22 cellular contexts compared by ENCODE assay signal in the genomic region with DNA sequence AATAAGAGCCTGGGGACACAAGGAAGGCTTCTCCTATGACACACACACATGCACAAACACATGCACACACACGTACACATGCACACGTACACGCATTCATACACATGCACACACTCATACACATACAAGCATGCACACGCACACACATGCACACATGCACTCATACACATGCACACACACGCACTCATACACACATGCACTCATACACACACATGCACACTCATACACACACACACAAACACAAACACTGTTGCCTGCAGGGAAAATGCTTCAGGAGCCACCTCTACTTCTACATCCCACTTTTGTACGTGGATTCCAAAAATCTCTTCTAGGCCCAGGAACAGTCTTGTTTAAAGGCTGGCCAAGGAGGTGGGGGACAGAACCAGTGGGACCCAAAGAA. TPM values are rescaled to one million over a fixed set of nuclear protein-coding genes. Genes with fewer than 3 reads are reported as not detected.
DNase-seq lines count a peak whose midpoint lies in the region; ATAC-seq, FAIRE-seq and TF ChIP-seq lines count a peak whose summit lies in the region.
"Had no signal": no experiment of that assay in that cellular context is flagged by ENCODE, and none has a peak within 500 bp of the region (broad histone marks: within the 10 kb centered on the region; RNA-seq: fewer than 3 reads in every experiment).

No MANE protein-coding gene starts in this region.

- TF ChIP-seq CTCF in A549 (IDR thresholded peaks at IDR 0.05), result no peak
- TF ChIP-seq CTCF in bronchial epithelial cell (IDR thresholded peaks at IDR 0.05; ENCODE audit: insufficient read depth, low read length, severe bottlenecking), result no peak
- no peak for TF ChIP-seq CTCF in mesothelial cell of epicardium (IDR thresholded peaks at IDR 0.05; ENCODE audit: unreplicated experiment)

- FAIRE-seq in A549 (lab: Jason Lieb, UNC) (no peak), bronchial epithelial cell (lab: Jason Lieb, UNC) (peak; percentile 85)
- FAIRE-seq: GM12892, GM18507 had no signal

- peaks cover 32% of the 10 kb centered on the region for H3K4me1 ChIP-seq in A549

- no peak for TF ChIP-seq POLR2A in A549 (IDR thresholded peaks at IDR 0.05; ENCODE audit: low read length)

- CTCF ChIA-PET in A549 (lab: Yijun Ruan, JAX), result interaction anchor here (2.2 to 10.0 kb wide), 4 partner anchors 9 to 366 kb away, joined by 9 to 119 read pairs (median 51); no protein-coding TSS in a partner anchor

- H3K27me3 Mint-ChIP-seq in mesothelial cell of epicardium (ENCODE audit: low read depth), result no peaks in the 10 kb centered on the region
- peaks cover 4% of the 10 kb centered on the region for H3K27me3 Mint-ChIP-seq in activated T-helper 1 cell treated with anti-CD3 and anti-CD28 coated beads, Interleukin-12 subunit alpha, Interleukin-12 subunit beta, Interleukin-2, Interleukin-4 antibody, amounts not matched to agents 30 ng/mL and 10 ng/mL and 1 ng/mL, durations not matched to agents 14 hours and 24 hours and 36 hours (ENCODE audit: insufficient read depth)

- peak overlapping the region; percentile 70 for H3K27ac Mint-ChIP-seq in mesothelial cell of epicardium
- H3K27ac Mint-ChIP-seq in activated T-helper 1 cell treated with anti-CD3 and anti-CD28 coated beads, Interleukin-12 subunit alpha, Interleukin-12 subunit beta, Interleukin-2, Interleukin-4 antibody, amounts not matched to agents 30 ng/mL and 10 ng/mL and 1 ng/mL, durations not matched to agents 14 hours and 24 hours and 36 hours, result no peak overlapping the region

- H3K4me2 ChIP-seq in A549, result peak overlapping the region; percentile 25; the same call in 1 of the 3 replicates
- H3K4me2 ChIP-seq: BLaER1 had no signal

- POLR2A ChIA-PET in A549 (lab: Yijun Ruan, JAX), result interaction anchor here (0.6 kb wide), 1 partner anchor 46 kb away, joined by 3 read pairs; no protein-coding TSS in a partner anchor

- intact Hi-C loops in activated T-helper 1 cell treated with anti-CD3 and anti-CD28 coated beads, Interleukin-12 subunit alpha, Interleukin-12 subunit beta, Interleukin-2, Interleukin-4 antibody, amounts not matched to agents 30 ng/mL and 10 ng/mL and 1 ng/mL, durations not matched to agents 14 hours and 24 hours and 36 hours (cut with micrococcal nuclease), result no loop called here
- intact Hi-C loops in posterior cingulate gyrus (cut with DNase I), result no loop called here

- no peak overlapping the region for H3K4me3 Mint-ChIP-seq in mesothelial cell of epicardium
- no peak overlapping the region for H3K4me3 Mint-ChIP-seq in activated T-helper 1 cell treated with anti-CD3 and anti-CD28 coated beads, Interleukin-12 subunit alpha, Interleukin-12 subunit beta, Interleukin-2, Interleukin-4 antibody, amounts not matched to agents 30 ng/mL and 10 ng/mL and 1 ng/mL, durations not matched to agents 14 hours and 24 hours and 36 hours
- H3K4me3 Mint-ChIP-seq: CD4-positive, alpha-beta memory T cell had no signal

- H3K4me1 Mint-ChIP-seq in mesothelial cell of epicardium, result peaks cover 33% of the 10 kb centered on the region
- H3K4me1 Mint-ChIP-seq in activated T-helper 1 cell treated with anti-CD3 and anti-CD28 coated beads, Interleukin-12 subunit alpha, Interleukin-12 subunit beta, Interleukin-2, Interleukin-4 antibody, amounts not matched to agents 30 ng/mL and 10 ng/mL and 1 ng/mL, durations not matched to agents 14 hours and 24 hours and 36 hours (ENCODE audit: low read depth), result no peaks in the 10 kb centered on the region
- H3K4me1 Mint-ChIP-seq: CD4-positive, alpha-beta memory T cell had no signal

- H3K4me3 ChIP-seq in A549 (no peak overlapping the region), bronchial epithelial cell (ENCODE audit: low read depth, low read length) (no peak overlapping the region)
- H3K4me3 ChIP-seq: BLaER1 had no signal

- TF ChIP-seq EP300 in A549 (IDR thresholded peaks at IDR 0.05), result no peak

- ATAC-seq in A549 (no peak), GM21786 (IDR thresholded peaks at IDR 0.05; ENCODE audit: unreplicated experiment) (no peak)

- H3K27ac ChIP-seq in A549, result peak overlapping the region; percentile 64 to 83; a peak in 5 of 6 replicates
- H3K27ac ChIP-seq: BLaER1, RWPE1 had no signal

- DNase-seq in A549 (ENCODE audit: low read depth in 1 of 2, low spot score in 1 of 2), result no peak
- DNase-seq in HT-29 (ENCODE audit: low spot score), result peak; percentile 12
- no peak for DNase-seq in bronchial epithelial cell (ENCODE audit: low read depth)
- DNase-seq in mesothelial cell of epicardium (ENCODE audit: low spot score in 2 of 2, unreplicated experiment in 2 of 2), result no peak
- no peak for DNase-seq in activated T-helper 1 cell treated with anti-CD3 and anti-CD28 coated beads, Interleukin-12 subunit alpha, Interleukin-12 subunit beta, Interleukin-2, Interleukin-4 antibody, amounts not matched to agents 30 ng/mL and 10 ng/mL and 1 ng/mL, durations not matched to agents 14 hours and 24 hours and 36 hours (ENCODE audit: low spot score)
- no peak for DNase-seq in DMS79 (lab: John Stamatoyannopoulos, UW)
- DNase-seq in posterior cingulate gyrus, result no peak
- DNase-seq: CD4-positive, alpha-beta memory T cell; DMS53; H7; KBM-7; NCI-H1105 treated with DMSO at 0.1 percent for 48 hours; NCI-H1694 treated with DMSO at 0.1 percent for 48 hours; NCI-H2227 treated with DMSO at 0.1 percent for 48 hours; NCI-H510A treated with DMSO at 0.1 percent for 48 hours; NCI-H82 had no signal

- H3K9me3 Mint-ChIP-seq in mesothelial cell of epicardium, result no peaks in the 10 kb centered on the region
- no peaks in the 10 kb centered on the region for H3K9me3 Mint-ChIP-seq in activated T-helper 1 cell treated with anti-CD3 and anti-CD28 coated beads, Interleukin-12 subunit alpha, Interleukin-12 subunit beta, Interleukin-2, Interleukin-4 antibody, amounts not matched to agents 30 ng/mL and 10 ng/mL and 1 ng/mL, durations not matched to agents 14 hours and 24 hours and 36 hours
- H3K9me3 Mint-ChIP-seq: CD4-positive, alpha-beta memory T cell had no signal

- 92% methylated on average over 6 of the region's 6 CpGs for WGBS in A549 (ENCODE audit: missing lambda C conversion rate)

- no peaks in the 10 kb centered on the region for H3K36me3 Mint-ChIP-seq in mesothelial cell of epicardium
- H3K36me3 Mint-ChIP-seq in activated T-helper 1 cell treated with anti-CD3 and anti-CD28 coated beads, Interleukin-12 subunit alpha, Interleukin-12 subunit beta, Interleukin-2, Interleukin-4 antibody, amounts not matched to agents 30 ng/mL and 10 ng/mL and 1 ng/mL, durations not matched to agents 14 hours and 24 hours and 36 hours (ENCODE audit: low read depth), result no peaks in the 10 kb centered on the region
- H3K36me3 Mint-ChIP-seq: CD4-positive, alpha-beta memory T cell had no signal

- no peaks in the 10 kb centered on the region for H3K9me3 ChIP-seq in A549
- H3K9me3 ChIP-seq: BLaER1 had no signal

- TF ChIP-seq RAD21 in A549 (conservative IDR thresholded peaks at IDR 0.05 in 1 of 2, IDR thresholded peaks at IDR 0.05 in 1 of 2), result no peak

- H3K36me3 ChIP-seq in bronchial epithelial cell (ENCODE audit: control insufficient read depth, insufficient read depth, low read length), result no peaks in the 10 kb centered on the region
- H3K36me3 ChIP-seq: BLaER1 had no signal

- H3K27me3 ChIP-seq in bronchial epithelial cell (ENCODE audit: control insufficient read depth, insufficient read depth, low read length), result no peaks in the 10 kb centered on the region
- H3K27me3 ChIP-seq: BLaER1 had no signal

TF ChIP-seq in A549, 52 proteins besides CTCF, POLR2A, EP300 and RAD21:
- TF ChIP-seq POLR2AphosphoS2 (conservative IDR thresholded peaks at IDR 0.05; ENCODE audit: low read length), result no peak
TF ChIP-seq in A549: peak in this region for 0.

RNA-seq across cellular contexts. Expression of gene NR2E3, which starts 20.7 kb away (rescaled TPM):
- polyA plus RNA-seq in A549 (2011; rRNA removed) (0.71 and 0.79 TPM in 2 replicates), A549 (2017; fragmentation: RNase III; extraction: RNeasy Plus Mini Kit Qiagen cat#74134 plus additional on column Dnase treatment) (0.13 to 0.28 TPM (median 0.17 TPM) in 3 replicates)
- 0.23 and 0.34 TPM in 2 replicates for polyA plus RNA-seq in A549 (2012; cell fraction: cytosol; rRNA removed)
- 2.4 and 3.3 TPM in 2 replicates for polyA plus RNA-seq in A549 (2012; cell fraction: nucleus; rRNA removed)
- 1.6 and 3.1 TPM in 2 replicates for polyA minus RNA-seq in A549 (2011; rRNA and poly(A)+ RNA removed)
- 0.13 and 0.46 TPM in 2 replicates for total RNA-seq in HT-29 (2014; rRNA removed; shearing (Covaris generic))
- total RNA-seq in bronchial epithelial cell (0.26 TPM in 1 of 2 replicates, not detected in the other), mesothelial cell of epicardium (1.1 to 2.0 TPM (median 1.2 TPM) in 3 replicates)
- total RNA-seq in activated T-helper 1 cell treated with anti-CD3 and anti-CD28 coated beads, Interleukin-12 subunit alpha, Interleukin-12 subunit beta, Interleukin-2, Interleukin-4 antibody, amounts not matched to agents 30 ng/mL and 10 ng/mL and 1 ng/mL, durations not matched to agents 14 hours and 24 hours and 36 hours, result not detected in 2 replicates
- total RNA-seq: A172; CD4-positive, alpha-beta memory T cell had no signal
- polyA plus RNA-seq: CD4-positive, alpha-beta memory T cell had no signal
